1 cellular context compared by ENCODE assay signal in the genomic region with DNA sequence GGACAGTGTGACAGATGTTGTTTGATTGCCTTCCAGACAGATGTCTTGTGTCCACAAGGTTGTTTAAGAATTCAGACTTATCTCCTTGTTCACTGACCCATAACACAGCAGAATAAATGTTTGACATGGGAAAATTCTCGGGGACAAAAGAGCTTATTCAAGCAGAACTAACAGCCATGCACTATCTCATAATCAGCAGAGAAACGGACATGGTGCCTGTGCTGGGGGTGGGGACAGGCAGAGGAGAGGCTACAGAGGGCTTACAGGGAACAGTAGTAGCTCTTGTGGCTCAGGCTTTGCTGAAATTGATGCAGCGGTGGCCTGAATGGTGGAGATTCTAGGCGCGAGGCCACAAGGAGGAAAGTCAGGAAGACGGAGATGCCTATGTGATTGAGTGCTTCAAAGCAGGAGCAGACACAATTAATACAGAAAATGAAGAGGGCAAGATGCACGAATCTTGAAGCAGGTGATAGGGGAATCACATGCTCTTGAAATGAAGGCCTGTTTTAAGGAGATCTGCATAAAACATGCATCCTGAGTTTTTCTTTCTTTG.
TF ChIP-seq lines count a peak whose summit lies in the region.

No MANE protein-coding gene starts in this region.

TF ChIP-seq in GM12878, 131 proteins besides CTCF, POLR2A, EP300 and RAD21 (continued from another document and continues in another):
- TF ChIP-seq, protein P1, sequence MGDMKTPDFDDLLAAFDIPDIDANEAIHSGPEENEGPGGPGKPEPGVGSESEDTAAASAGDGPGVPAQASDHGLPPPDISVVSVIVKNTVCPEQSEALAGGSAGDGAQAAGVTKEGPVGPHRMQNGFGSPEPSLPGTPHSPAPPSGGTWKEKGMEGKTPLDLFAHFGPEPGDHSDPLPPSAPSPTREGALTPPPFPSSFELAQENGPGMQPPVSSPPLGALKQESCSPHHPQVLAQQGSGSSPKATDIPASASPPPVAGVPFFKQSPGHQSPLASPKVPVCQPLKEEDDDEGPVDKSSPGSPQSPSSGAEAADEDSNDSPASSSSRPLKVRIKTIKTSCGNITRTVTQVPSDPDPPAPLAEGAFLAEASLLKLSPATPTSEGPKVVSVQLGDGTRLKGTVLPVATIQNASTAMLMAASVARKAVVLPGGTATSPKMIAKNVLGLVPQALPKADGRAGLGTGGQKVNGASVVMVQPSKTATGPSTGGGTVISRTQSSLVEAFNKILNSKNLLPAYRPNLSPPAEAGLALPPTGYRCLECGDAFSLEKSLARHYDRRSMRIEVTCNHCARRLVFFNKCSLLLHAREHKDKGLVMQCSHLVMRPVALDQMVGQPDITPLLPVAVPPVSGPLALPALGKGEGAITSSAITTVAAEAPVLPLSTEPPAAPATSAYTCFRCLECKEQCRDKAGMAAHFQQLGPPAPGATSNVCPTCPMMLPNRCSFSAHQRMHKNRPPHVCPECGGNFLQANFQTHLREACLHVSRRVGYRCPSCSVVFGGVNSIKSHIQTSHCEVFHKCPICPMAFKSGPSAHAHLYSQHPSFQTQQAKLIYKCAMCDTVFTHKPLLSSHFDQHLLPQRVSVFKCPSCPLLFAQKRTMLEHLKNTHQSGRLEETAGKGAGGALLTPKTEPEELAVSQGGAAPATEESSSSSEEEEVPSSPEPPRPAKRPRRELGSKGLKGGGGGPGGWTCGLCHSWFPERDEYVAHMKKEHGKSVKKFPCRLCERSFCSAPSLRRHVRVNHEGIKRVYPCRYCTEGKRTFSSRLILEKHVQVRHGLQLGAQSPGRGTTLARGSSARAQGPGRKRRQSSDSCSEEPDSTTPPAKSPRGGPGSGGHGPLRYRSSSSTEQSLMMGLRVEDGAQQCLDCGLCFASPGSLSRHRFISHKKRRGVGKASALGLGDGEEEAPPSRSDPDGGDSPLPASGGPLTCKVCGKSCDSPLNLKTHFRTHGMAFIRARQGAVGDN (IDR thresholded peaks at IDR 0.05), result peak; percentile 96
- peak; percentile 29 for TF ChIP-seq MEF2B (IDR thresholded peaks at IDR 0.05; ENCODE audit: partially characterized antibody, poor library complexity, severe bottlenecking)
- 0 out of 4 replicates have a peak, but pooled peaks of 1 of the 2 experiments have one; percentile 44 for TF ChIP-seq ETV6 (conservative IDR thresholded peaks at IDR 0.05 in 1 of 2, IDR thresholded peaks at IDR 0.05 in 1 of 2; ENCODE audit: borderline replicate concordance in 1 of 2, low read depth in 1 of 2)
- peak; percentile 93 for TF ChIP-seq NR2F1 (conservative IDR thresholded peaks at IDR 0.05)
- no peak for TF ChIP-seq IRF4 (IDR thresholded peaks at IDR 0.05; ENCODE audit: low read depth, low read length)
- TF ChIP-seq NBN (IDR thresholded peaks at IDR 0.05), result peak; percentile 88; the same call in 1 of the 2 replicates
- TF ChIP-seq, protein P2, sequence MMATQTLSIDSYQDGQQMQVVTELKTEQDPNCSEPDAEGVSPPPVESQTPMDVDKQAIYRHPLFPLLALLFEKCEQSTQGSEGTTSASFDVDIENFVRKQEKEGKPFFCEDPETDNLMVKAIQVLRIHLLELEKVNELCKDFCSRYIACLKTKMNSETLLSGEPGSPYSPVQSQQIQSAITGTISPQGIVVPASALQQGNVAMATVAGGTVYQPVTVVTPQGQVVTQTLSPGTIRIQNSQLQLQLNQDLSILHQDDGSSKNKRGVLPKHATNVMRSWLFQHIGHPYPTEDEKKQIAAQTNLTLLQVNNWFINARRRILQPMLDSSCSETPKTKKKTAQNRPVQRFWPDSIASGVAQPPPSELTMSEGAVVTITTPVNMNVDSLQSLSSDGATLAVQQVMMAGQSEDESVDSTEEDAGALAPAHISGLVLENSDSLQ (IDR thresholded peaks at IDR 0.05), result peak; percentile 66
- peak; percentile 70; the same call in 1 of the 2 replicates for TF ChIP-seq YY1 (IDR thresholded peaks at IDR 0.05; ENCODE audit: low read depth, low read length)
- TF ChIP-seq, protein P3, sequence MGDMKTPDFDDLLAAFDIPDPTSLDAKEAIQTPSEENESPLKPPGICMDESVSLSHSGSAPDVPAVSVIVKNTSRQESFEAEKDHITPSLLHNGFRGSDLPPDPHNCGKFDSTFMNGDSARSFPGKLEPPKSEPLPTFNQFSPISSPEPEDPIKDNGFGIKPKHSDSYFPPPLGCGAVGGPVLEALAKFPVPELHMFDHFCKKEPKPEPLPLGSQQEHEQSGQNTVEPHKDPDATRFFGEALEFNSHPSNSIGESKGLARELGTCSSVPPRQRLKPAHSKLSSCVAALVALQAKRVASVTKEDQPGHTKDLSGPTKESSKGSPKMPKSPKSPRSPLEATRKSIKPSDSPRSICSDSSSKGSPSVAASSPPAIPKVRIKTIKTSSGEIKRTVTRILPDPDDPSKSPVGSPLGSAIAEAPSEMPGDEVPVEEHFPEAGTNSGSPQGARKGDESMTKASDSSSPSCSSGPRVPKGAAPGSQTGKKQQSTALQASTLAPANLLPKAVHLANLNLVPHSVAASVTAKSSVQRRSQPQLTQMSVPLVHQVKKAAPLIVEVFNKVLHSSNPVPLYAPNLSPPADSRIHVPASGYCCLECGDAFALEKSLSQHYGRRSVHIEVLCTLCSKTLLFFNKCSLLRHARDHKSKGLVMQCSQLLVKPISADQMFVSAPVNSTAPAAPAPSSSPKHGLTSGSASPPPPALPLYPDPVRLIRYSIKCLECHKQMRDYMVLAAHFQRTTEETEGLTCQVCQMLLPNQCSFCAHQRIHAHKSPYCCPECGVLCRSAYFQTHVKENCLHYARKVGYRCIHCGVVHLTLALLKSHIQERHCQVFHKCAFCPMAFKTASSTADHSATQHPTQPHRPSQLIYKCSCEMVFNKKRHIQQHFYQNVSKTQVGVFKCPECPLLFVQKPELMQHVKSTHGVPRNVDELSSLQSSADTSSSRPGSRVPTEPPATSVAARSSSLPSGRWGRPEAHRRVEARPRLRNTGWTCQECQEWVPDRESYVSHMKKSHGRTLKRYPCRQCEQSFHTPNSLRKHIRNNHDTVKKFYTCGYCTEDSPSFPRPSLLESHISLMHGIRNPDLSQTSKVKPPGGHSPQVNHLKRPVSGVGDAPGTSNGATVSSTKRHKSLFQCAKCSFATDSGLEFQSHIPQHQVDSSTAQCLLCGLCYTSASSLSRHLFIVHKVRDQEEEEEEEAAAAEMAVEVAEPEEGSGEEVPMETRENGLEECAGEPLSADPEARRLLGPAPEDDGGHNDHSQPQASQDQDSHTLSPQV (IDR thresholded peaks at IDR 0.05), result peak; percentile 73; the same call in 1 of the 2 replicates
- TF ChIP-seq PAX5 (IDR thresholded peaks at IDR 0.05; ENCODE audit: borderline replicate concordance, low read depth, low read length), result peak; percentile 83
- 0 out of 3 replicates have a peak, but pooled peaks have one; percentile 32 for TF ChIP-seq POU2F2 (IDR thresholded peaks at IDR 0.05; ENCODE audit: borderline replicate concordance, low read depth, low read length)
- TF ChIP-seq, protein P4, sequence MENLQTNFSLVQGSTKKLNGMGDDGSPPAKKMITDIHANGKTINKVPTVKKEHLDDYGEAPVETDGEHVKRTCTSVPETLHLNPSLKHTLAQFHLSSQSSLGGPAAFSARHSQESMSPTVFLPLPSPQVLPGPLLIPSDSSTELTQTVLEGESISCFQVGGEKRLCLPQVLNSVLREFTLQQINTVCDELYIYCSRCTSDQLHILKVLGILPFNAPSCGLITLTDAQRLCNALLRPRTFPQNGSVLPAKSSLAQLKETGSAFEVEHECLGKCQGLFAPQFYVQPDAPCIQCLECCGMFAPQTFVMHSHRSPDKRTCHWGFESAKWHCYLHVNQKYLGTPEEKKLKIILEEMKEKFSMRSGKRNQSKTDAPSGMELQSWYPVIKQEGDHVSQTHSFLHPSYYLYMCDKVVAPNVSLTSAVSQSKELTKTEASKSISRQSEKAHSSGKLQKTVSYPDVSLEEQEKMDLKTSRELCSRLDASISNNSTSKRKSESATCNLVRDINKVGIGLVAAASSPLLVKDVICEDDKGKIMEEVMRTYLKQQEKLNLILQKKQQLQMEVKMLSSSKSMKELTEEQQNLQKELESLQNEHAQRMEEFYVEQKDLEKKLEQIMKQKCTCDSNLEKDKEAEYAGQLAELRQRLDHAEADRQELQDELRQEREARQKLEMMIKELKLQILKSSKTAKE (IDR thresholded peaks at IDR 0.05; ENCODE audit: low read depth, poor library complexity, severe bottlenecking), result peak; percentile 54
- TF ChIP-seq FOXM1 (IDR thresholded peaks at IDR 0.05; ENCODE audit: low read depth, low read length), result 0 out of 2 replicates have a peak, but pooled peaks have one; percentile 67
- peak; percentile 77 for TF ChIP-seq IKZF1 (conservative IDR thresholded peaks at IDR 0.05)
- TF ChIP-seq DPF2 (IDR thresholded peaks at IDR 0.05), result 0 out of 2 replicates have a peak, but pooled peaks have one; percentile 45
- TF ChIP-seq, protein P5, sequence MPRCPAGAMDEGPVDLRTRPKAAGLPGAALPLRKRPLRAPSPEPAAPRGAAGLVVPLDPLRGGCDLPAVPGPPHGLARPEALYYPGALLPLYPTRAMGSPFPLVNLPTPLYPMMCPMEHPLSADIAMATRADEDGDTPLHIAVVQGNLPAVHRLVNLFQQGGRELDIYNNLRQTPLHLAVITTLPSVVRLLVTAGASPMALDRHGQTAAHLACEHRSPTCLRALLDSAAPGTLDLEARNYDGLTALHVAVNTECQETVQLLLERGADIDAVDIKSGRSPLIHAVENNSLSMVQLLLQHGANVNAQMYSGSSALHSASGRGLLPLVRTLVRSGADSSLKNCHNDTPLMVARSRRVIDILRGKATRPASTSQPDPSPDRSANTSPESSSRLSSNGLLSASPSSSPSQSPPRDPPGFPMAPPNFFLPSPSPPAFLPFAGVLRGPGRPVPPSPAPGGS (IDR thresholded peaks at IDR 0.05; ENCODE audit: borderline replicate concordance, insufficient read depth, low read depth, low read length, poor library complexity, severe bottlenecking), result peak; percentile 72
- TF ChIP-seq ESRRA (IDR thresholded peaks at IDR 0.05; ENCODE audit: low read length), result no peak
- no peak for TF ChIP-seq BMI1 (IDR thresholded peaks at IDR 0.05; ENCODE audit: borderline replicate concordance)
- peak; percentile 62 for TF ChIP-seq EED (IDR thresholded peaks at IDR 0.05; ENCODE audit: low read depth)
- peak; percentile 24; the same call in 1 of the 2 replicates for TF ChIP-seq NFIC (IDR thresholded peaks at IDR 0.05; ENCODE audit: low read depth, low read length)
- TF ChIP-seq, protein P6, sequence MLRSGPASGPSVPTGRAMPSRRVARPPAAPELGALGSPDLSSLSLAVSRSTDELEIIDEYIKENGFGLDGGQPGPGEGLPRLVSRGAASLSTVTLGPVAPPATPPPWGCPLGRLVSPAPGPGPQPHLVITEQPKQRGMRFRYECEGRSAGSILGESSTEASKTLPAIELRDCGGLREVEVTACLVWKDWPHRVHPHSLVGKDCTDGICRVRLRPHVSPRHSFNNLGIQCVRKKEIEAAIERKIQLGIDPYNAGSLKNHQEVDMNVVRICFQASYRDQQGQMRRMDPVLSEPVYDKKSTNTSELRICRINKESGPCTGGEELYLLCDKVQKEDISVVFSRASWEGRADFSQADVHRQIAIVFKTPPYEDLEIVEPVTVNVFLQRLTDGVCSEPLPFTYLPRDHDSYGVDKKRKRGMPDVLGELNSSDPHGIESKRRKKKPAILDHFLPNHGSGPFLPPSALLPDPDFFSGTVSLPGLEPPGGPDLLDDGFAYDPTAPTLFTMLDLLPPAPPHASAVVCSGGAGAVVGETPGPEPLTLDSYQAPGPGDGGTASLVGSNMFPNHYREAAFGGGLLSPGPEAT (IDR thresholded peaks at IDR 0.05; ENCODE audit: low read depth), result peak; percentile 83; the same call in 1 of the 2 replicates
- TF ChIP-seq BACH1 (IDR thresholded peaks at IDR 0.05; ENCODE audit: borderline replicate concordance), result peak; percentile 25; the same call in 1 of the 2 replicates
- TF ChIP-seq MYB (IDR thresholded peaks at IDR 0.05; ENCODE audit: borderline replicate concordance, low read depth, low read length), result peak; percentile 66; the same call in 1 of the 2 replicates
- TF ChIP-seq, protein P7, sequence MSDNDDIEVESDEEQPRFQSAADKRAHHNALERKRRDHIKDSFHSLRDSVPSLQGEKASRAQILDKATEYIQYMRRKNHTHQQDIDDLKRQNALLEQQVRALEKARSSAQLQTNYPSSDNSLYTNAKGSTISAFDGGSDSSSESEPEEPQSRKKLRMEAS (IDR thresholded peaks at IDR 0.05; ENCODE audit: low read depth, low read length), result 0 out of 2 replicates have a peak, but pooled peaks have one; percentile 71
- TF ChIP-seq IKZF2 (IDR thresholded peaks at IDR 0.05), result peak; percentile 87 to 89; a peak in 2 of 4 replicates
- TF ChIP-seq, protein P8, sequence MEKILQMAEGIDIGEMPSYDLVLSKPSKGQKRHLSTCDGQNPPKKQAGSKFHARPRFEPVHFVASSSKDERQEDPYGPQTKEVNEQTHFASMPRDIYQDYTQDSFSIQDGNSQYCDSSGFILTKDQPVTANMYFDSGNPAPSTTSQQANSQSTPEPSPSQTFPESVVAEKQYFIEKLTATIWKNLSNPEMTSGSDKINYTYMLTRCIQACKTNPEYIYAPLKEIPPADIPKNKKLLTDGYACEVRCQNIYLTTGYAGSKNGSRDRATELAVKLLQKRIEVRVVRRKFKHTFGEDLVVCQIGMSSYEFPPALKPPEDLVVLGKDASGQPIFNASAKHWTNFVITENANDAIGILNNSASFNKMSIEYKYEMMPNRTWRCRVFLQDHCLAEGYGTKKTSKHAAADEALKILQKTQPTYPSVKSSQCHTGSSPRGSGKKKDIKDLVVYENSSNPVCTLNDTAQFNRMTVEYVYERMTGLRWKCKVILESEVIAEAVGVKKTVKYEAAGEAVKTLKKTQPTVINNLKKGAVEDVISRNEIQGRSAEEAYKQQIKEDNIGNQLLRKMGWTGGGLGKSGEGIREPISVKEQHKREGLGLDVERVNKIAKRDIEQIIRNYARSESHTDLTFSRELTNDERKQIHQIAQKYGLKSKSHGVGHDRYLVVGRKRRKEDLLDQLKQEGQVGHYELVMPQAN (conservative IDR thresholded peaks at IDR 0.05), result no peak
- TF ChIP-seq CBX5 (IDR thresholded peaks at IDR 0.05; ENCODE audit: low read depth), result 0 out of 2 replicates have a peak, but pooled peaks have one; percentile 7
- peak; percentile 84 for TF ChIP-seq BCL11A (IDR thresholded peaks at IDR 0.05; ENCODE audit: low read depth, low read length)
- peak; percentile 32; the same call in 1 of the 2 replicates for TF ChIP-seq CREM (IDR thresholded peaks at IDR 0.05; ENCODE audit: low read depth)
- peak; percentile 87 for TF ChIP-seq TCF7 (IDR thresholded peaks at IDR 0.05; ENCODE audit: borderline replicate concordance)
- TF ChIP-seq SMC3 (IDR thresholded peaks at IDR 0.05; ENCODE audit: borderline replicate concordance, low read length), result peak; percentile 25; the same call in 1 of the 2 replicates
- TF ChIP-seq SRF (IDR thresholded peaks at IDR 0.05; ENCODE audit: low read depth in 2 of 2, low read length in 2 of 2), result no peak
- no peak for TF ChIP-seq CBFB (IDR thresholded peaks at IDR 0.05; ENCODE audit: low read depth)
- peak; percentile 77 for TF ChIP-seq RAD51 (IDR thresholded peaks at IDR 0.05)
- peak; percentile 86 for TF ChIP-seq HDGF (IDR thresholded peaks at IDR 0.05)
- TF ChIP-seq ATF7 (IDR thresholded peaks at IDR 0.05; ENCODE audit: low read depth), result peak; percentile 63
- peak; percentile 92; the same call in 1 of the 2 replicates for TF ChIP-seq PAX8 (IDR thresholded peaks at IDR 0.05)
- peak; percentile 65; the same call in 1 of the 2 replicates for TF ChIP-seq TBL1XR1 (IDR thresholded peaks at IDR 0.05; ENCODE audit: low read depth, low read length)
- TF ChIP-seq, protein P9, sequence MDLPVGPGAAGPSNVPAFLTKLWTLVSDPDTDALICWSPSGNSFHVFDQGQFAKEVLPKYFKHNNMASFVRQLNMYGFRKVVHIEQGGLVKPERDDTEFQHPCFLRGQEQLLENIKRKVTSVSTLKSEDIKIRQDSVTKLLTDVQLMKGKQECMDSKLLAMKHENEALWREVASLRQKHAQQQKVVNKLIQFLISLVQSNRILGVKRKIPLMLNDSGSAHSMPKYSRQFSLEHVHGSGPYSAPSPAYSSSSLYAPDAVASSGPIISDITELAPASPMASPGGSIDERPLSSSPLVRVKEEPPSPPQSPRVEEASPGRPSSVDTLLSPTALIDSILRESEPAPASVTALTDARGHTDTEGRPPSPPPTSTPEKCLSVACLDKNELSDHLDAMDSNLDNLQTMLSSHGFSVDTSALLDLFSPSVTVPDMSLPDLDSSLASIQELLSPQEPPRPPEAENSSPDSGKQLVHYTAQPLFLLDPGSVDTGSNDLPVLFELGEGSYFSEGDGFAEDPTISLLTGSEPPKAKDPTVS (IDR thresholded peaks at IDR 0.05; ENCODE audit: low read depth, low read length), result no peak
